8 cellular contexts compared by ENCODE assay signal in genomic region chr6:70413114-70413828, GRCh38. TPM values are rescaled to one million over a fixed set of nuclear protein-coding genes. Genes with fewer than 3 reads are reported as not detected.
A peak's percentile ranks its signal among the peaks of the same experiment; 100 is the strongest.
DNase-seq lines count a peak whose midpoint lies in the region; ATAC-seq and TF ChIP-seq lines count a peak whose summit lies in the region.

TSS of gene FAM135A (plus strand) at chr6:70413508. CDS start at chr6:70428343, 14,835 bp downstream.

- H3K4me1 ChIP-seq in ACC112 (ENCODE audit: control insufficient read depth, insufficient read depth, low read length, unreplicated experiment) = peaks cover 21% of the 10 kb centered on the region
- H3K4me1 ChIP-seq in spleen = peaks cover 10 to 36% (median 19%) of the 10 kb centered on the region in 6 donors

- peaks cover 10% of the 10 kb centered on the region for H3K36me3 Mint-ChIP-seq in activated B cell treated with CpG ODN at 0.5 μM for 24 hours (ENCODE audit: low read depth)

- CTCF ChIA-PET in activated B cell treated with CpG ODN at 0.5 μM for 24 hours (lab: Charles Lee) = interaction anchor here (1.1 kb wide), 2 partner anchors 274 to 471 kb away, joined by 3 to 6 read pairs; no protein-coding TSS in a partner anchor

- POLR2A ChIA-PET in activated B cell treated with CpG ODN at 0.5 μM for 24 hours (lab: Charles Lee) = interaction anchor here (0.6 to 3.0 kb wide), 11 partner anchors 10 to 617 kb away, joined by 3 to 21 read pairs (median 4); partner anchors contain the start of genes LMBRD1, SDHAF4 and SMAP1

- WGBS in spleen, 5 donors = 0 to 1% (median 1%) methylated on average over 36 to 65 of the region's 65 CpGs

- peak in 1 of 3 donors; percentile 11 for TF ChIP-seq POLR2A in spleen (IDR thresholded peaks at IDR 0.05)

- H3K4me3 ChIP-seq in ACC112 (ENCODE audit: low read depth, low read length) (peak within 1 kb of the TSS; percentile 82), spleen (peak within 1 kb of the TSS; percentile 83 to 95 (median 92))

- H3K27ac ChIP-seq in ACC112 (ENCODE audit: low read depth, low read length) (peak within 1 kb of the TSS; percentile 41), spleen (peak within 1 kb of the TSS; percentile 22 to 91 (median 86))

- TF ChIP-seq CTCF in activated B cell treated with CpG ODN at 0.5 μM for 24 hours (IDR thresholded peaks at IDR 0.05) = no peak
- TF ChIP-seq CTCF in spleen (IDR thresholded peaks at IDR 0.05 in 8 of 11, conservative IDR thresholded peaks at IDR 0.05 in 3 of 11) = peak in 2 of 11 experiments; percentile 19 to 32

- DNase-seq in NCI-H2196 treated with DMSO at 0.1 percent for 48 hours (lab: John Stamatoyannopoulos, UW; ENCODE audit: unreplicated experiment) = peak; percentile 98
- DNase-seq in activated B cell treated with CpG ODN at 0.5 μM for 24 hours = peak; percentile 96
- DNase-seq in central memory CD4-positive, alpha-beta T cell = peak; percentile 91
- DNase-seq in inferior parietal cortex (ENCODE audit: extremely low spot score) = peak; percentile 96
- DNase-seq in spleen = peak; percentile 99

- peaks cover 9% of the 10 kb centered on the region for H3K79me2 ChIP-seq in ACC112 (ENCODE audit: control insufficient read depth, insufficient read depth, low read length, unreplicated experiment)

- H3K36me3 ChIP-seq in ACC112 (ENCODE audit: insufficient read depth, low read length) (no peaks in the 10 kb centered on the region), spleen (peaks cover 0 to 2% (median 0%) of the 10 kb centered on the region in 6 donors)

- no peaks in the 10 kb centered on the region for H3K9me3 ChIP-seq in spleen

- no peaks in the 10 kb centered on the region for H3K27me3 ChIP-seq in ACC112 (ENCODE audit: insufficient read depth, low read length)
- no peaks in the 10 kb centered on the region for H3K27me3 ChIP-seq in spleen (replicated peaks in 1 of 7)

- intact Hi-C loops in activated B cell treated with CpG ODN at 0.5 μM for 24 hours (cut with micrococcal nuclease) = loop anchor here (1.0 to 5.0 kb wide), 6 partner anchors 42 to 875 kb away; partner anchors contain the start of genes LMBRD1, OGFRL1, SDHAF4 and SMAP1
- intact Hi-C loops in spleen (cut with DNase I; ENCODE audit: low total_unique reads) = no loop called here

- peaks cover 23% of the 10 kb centered on the region for H3K4me1 Mint-ChIP-seq in activated B cell treated with CpG ODN at 0.5 μM for 24 hours

- peak within 1 kb of the TSS; percentile 97 for H2AFZ ChIP-seq in ACC112 (ENCODE audit: low read length, unreplicated experiment)

- H3K27me3 Mint-ChIP-seq in activated B cell treated with CpG ODN at 0.5 μM for 24 hours = no peaks in the 10 kb centered on the region

- H3K9me3 Mint-ChIP-seq in activated B cell treated with CpG ODN at 0.5 μM for 24 hours = no peaks in the 10 kb centered on the region

- peak within 1 kb of the TSS; percentile 92 for H3K4me3 Mint-ChIP-seq in activated B cell treated with CpG ODN at 0.5 μM for 24 hours

- H3K27ac Mint-ChIP-seq in activated B cell treated with CpG ODN at 0.5 μM for 24 hours = peak within 1 kb of the TSS; percentile 86

- ATAC-seq in GM18870 (IDR thresholded peaks at IDR 0.05; ENCODE audit: unreplicated experiment) (peak; percentile 86), HG03135 (IDR thresholded peaks at IDR 0.05; ENCODE audit: unreplicated experiment) (peak; percentile 86), activated B cell treated with CpG ODN at 0.5 μM for 24 hours (ENCODE audit: low read depth) (peak; percentile 98)

RNA-seq across cellular contexts. Expression of gene FAM135A, which starts in this region (rescaled TPM):
- total RNA-seq in activated B cell treated with CpG ODN at 0.5 μM for 24 hours (15.6 and 18.2 TPM in 2 replicates), spleen (10 to 100 TPM; 14.8 to 33.0 (median 19.4) TPM)
- 10 to 100 TPM in 1 of 3 donors, 1 to 10 TPM in 2; 7.6 to 10.2 (median 7.7) TPM for polyA plus RNA-seq in spleen

Comparison
In these comparisons a context has a peak if more than half of its experiments do, and no peak if none do; other contexts are left out.
1. Peak in every context shown above with its lines: DNase-seq, ATAC-seq, H3K4me3 ChIP-seq and H3K27ac ChIP-seq.